In the genomic region with DNA sequence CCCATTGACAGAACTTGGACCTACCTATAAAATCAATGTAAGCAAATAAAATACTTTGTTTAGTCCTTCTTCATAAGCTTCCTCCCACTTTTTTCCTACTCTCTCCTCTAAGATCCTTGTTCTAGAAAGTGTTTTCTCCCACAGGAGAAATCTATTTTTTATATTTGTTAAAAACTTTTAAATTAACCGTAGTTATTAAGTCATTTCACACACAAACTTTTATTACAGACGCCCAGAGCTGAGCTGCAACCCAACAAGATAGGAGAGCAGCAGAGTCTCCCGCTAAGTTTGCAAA, we compare ENCODE assay signal across 1 cellular context.
TF ChIP-seq lines count a peak whose summit lies in the region.

No MANE protein-coding gene starts in this region.

TF ChIP-seq in HepG2, 621 proteins besides CTCF, POLR2A, EP300 and RAD21 (continued from another document):
- TF ChIP-seq, protein P1, sequence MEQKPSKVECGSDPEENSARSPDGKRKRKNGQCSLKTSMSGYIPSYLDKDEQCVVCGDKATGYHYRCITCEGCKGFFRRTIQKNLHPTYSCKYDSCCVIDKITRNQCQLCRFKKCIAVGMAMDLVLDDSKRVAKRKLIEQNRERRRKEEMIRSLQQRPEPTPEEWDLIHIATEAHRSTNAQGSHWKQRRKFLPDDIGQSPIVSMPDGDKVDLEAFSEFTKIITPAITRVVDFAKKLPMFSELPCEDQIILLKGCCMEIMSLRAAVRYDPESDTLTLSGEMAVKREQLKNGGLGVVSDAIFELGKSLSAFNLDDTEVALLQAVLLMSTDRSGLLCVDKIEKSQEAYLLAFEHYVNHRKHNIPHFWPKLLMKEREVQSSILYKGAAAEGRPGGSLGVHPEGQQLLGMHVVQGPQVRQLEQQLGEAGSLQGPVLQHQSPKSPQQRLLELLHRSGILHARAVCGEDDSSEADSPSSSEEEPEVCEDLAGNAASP (CRISPR knock-in tag; IDR thresholded peaks at IDR 0.05; ENCODE audit: borderline replicate concordance) = no peak
- TF ChIP-seq, protein P2, sequence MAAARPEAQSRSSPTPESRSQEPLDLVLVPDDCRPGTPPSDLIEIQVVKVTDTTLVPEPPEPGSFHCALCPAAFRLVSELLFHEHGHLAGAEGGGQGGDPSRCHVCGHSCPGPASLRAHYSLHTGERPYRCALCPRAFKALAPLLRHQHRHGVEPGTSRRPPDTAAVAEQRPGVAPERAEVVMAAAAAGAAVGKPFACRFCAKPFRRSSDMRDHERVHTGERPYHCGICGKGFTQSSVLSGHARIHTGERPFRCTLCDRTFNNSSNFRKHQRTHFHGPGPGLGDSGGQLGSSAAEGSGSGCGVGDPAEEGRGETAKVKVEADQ (CRISPR knock-in tag; IDR thresholded peaks at IDR 0.05; ENCODE audit: borderline replicate concordance) = no peak
- TF ChIP-seq ZNF850 (CRISPR knock-in tag; conservative IDR thresholded peaks at IDR 0.05) = no peak
- TF ChIP-seq RFXAP (CRISPR knock-in tag; IDR thresholded peaks at IDR 0.05; ENCODE audit: borderline replicate concordance) = no peak
- TF ChIP-seq, protein P3, sequence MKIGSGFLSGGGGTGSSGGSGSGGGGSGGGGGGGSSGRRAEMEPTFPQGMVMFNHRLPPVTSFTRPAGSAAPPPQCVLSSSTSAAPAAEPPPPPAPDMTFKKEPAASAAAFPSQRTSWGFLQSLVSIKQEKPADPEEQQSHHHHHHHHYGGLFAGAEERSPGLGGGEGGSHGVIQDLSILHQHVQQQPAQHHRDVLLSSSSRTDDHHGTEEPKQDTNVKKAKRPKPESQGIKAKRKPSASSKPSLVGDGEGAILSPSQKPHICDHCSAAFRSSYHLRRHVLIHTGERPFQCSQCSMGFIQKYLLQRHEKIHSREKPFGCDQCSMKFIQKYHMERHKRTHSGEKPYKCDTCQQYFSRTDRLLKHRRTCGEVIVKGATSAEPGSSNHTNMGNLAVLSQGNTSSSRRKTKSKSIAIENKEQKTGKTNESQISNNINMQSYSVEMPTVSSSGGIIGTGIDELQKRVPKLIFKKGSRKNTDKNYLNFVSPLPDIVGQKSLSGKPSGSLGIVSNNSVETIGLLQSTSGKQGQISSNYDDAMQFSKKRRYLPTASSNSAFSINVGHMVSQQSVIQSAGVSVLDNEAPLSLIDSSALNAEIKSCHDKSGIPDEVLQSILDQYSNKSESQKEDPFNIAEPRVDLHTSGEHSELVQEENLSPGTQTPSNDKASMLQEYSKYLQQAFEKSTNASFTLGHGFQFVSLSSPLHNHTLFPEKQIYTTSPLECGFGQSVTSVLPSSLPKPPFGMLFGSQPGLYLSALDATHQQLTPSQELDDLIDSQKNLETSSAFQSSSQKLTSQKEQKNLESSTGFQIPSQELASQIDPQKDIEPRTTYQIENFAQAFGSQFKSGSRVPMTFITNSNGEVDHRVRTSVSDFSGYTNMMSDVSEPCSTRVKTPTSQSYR (CRISPR knock-in tag; IDR thresholded peaks at IDR 0.05; ENCODE audit: borderline replicate concordance) = no peak
- no peak for TF ChIP-seq TBL1XR1 (IDR thresholded peaks at IDR 0.05; ENCODE audit: borderline replicate concordance, low read length, partially characterized antibody)
- TF ChIP-seq, protein P4, sequence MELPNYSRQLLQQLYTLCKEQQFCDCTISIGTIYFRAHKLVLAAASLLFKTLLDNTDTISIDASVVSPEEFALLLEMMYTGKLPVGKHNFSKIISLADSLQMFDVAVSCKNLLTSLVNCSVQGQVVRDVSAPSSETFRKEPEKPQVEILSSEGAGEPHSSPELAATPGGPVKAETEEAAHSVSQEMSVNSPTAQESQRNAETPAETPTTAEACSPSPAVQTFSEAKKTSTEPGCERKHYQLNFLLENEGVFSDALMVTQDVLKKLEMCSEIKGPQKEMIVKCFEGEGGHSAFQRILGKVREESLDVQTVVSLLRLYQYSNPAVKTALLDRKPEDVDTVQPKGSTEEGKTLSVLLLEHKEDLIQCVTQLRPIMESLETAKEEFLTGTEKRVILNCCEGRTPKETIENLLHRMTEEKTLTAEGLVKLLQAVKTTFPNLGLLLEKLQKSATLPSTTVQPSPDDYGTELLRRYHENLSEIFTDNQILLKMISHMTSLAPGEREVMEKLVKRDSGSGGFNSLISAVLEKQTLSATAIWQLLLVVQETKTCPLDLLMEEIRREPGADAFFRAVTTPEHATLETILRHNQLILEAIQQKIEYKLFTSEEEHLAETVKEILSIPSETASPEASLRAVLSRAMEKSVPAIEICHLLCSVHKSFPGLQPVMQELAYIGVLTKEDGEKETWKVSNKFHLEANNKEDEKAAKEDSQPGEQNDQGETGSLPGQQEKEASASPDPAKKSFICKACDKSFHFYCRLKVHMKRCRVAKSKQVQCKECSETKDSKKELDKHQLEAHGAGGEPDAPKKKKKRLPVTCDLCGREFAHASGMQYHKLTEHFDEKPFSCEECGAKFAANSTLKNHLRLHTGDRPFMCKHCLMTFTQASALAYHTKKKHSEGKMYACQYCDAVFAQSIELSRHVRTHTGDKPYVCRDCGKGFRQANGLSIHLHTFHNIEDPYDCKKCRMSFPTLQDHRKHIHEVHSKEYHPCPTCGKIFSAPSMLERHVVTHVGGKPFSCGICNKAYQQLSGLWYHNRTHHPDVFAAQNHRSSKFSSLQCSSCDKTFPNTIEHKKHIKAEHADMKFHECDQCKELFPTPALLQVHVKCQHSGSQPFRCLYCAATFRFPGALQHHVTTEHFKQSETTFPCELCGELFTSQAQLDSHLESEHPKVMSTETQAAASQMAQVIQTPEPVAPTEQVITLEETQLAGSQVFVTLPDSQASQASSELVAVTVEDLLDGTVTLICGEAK (IDR thresholded peaks at IDR 0.05) = no peak
- TF ChIP-seq, protein P4 (CRISPR knock-in tag; IDR thresholded peaks at IDR 0.05) = no peak
- no peak for TF ChIP-seq DNMT1 (CRISPR knock-in tag; IDR thresholded peaks at IDR 0.05)
- no peak for TF ChIP-seq ZKSCAN1 (IDR thresholded peaks at IDR 0.05; ENCODE audit: low read length)
- TF ChIP-seq, protein P5, sequence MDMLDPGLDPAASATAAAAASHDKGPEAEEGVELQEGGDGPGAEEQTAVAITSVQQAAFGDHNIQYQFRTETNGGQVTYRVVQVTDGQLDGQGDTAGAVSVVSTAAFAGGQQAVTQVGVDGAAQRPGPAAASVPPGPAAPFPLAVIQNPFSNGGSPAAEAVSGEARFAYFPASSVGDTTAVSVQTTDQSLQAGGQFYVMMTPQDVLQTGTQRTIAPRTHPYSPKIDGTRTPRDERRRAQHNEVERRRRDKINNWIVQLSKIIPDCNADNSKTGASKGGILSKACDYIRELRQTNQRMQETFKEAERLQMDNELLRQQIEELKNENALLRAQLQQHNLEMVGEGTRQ (IDR thresholded peaks at IDR 0.05; ENCODE audit: low read depth, low read length) = no peak
- TF ChIP-seq, protein P5 (CRISPR knock-in tag; IDR thresholded peaks at IDR 0.05; ENCODE audit: borderline replicate concordance) = no peak
- TF ChIP-seq, protein P6, sequence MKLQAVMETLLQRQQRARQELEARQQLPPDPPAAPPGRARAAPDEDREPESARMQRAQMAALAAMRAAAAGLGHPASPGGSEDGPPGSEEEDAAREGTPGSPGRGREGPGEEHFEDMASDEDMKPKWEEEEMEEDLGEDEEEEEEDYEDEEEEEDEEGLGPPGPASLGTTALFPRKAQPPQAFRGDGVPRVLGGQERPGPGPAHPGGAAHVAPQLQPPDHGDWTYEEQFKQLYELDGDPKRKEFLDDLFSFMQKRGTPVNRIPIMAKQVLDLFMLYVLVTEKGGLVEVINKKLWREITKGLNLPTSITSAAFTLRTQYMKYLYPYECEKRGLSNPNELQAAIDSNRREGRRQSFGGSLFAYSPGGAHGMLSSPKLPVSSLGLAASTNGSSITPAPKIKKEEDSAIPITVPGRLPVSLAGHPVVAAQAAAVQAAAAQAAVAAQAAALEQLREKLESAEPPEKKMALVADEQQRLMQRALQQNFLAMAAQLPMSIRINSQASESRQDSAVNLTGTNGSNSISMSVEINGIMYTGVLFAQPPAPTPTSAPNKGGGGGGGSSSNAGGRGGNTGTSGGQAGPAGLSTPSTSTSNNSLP (IDR thresholded peaks at IDR 0.05; ENCODE audit: low read depth, low read length) = no peak
- no peak for TF ChIP-seq CBX2 (IDR thresholded peaks at IDR 0.05; ENCODE audit: low read depth, low read length)
- TF ChIP-seq CBX2 (CRISPR knock-in tag; IDR thresholded peaks at IDR 0.05; ENCODE audit: low read depth) = no peak
- 0 out of 2 replicates have a peak, but pooled peaks have one; percentile 1 for TF ChIP-seq RCOR2 (CRISPR knock-in tag; IDR thresholded peaks at IDR 0.05)
- TF ChIP-seq ZNF772 (CRISPR knock-in tag; IDR thresholded peaks at IDR 0.05) = 0 out of 2 replicates have a peak, but pooled peaks have one; percentile 1
- TF ChIP-seq, protein P7, sequence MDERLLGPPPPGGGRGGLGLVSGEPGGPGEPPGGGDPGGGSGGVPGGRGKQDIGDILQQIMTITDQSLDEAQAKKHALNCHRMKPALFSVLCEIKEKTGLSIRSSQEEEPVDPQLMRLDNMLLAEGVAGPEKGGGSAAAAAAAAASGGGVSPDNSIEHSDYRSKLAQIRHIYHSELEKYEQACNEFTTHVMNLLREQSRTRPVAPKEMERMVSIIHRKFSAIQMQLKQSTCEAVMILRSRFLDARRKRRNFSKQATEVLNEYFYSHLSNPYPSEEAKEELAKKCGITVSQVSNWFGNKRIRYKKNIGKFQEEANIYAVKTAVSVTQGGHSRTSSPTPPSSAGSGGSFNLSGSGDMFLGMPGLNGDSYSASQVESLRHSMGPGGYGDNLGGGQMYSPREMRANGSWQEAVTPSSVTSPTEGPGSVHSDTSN (CRISPR knock-in tag; IDR thresholded peaks at IDR 0.05) = peak; percentile 19; the same call in 1 of the 2 replicates
- TF ChIP-seq RORA (CRISPR knock-in tag; IDR thresholded peaks at IDR 0.05) = 0 out of 2 replicates have a peak, but pooled peaks have one; percentile 35
TF ChIP-seq in HepG2: peak in this region for 37.
